9 cellular contexts compared by ENCODE assay signal in the genomic region with DNA sequence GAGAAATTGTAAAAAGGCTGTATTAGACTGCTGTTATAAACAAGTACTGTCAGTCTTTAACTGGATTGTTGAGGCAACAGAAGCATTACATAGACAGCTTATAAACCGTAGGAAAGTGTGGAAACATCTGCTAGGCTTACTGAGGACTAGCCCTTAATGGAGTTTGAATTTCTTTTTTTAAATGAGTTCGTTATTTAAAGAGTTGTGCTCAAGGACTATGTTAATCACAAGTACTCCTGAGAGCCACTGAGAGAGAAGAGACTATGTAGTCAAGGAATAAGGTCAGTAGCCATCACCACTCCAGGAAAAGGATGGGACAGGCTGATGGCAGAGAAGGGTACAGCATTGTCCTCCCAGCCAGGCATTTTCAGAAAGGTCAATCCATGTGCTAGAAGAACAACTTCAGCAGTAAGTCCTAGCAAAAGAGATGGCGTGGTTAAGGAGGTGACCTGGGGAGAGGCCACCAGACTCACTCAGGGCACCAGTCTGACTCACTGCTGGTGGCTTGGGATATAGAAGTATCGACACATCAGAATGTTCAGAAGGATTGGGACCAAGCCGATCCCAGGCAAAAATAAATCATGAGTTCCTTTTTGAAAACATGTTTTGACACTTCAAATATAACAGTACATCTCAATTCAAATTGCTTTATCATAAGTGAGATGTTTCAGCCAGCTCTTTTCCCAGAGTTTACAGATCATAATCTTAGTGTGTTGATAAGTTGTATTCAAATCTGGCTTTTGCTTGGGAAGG. TPM values are rescaled to one million over a fixed set of nuclear protein-coding genes. Genes with fewer than 3 reads are reported as not detected.
DNase-seq lines count a peak whose midpoint lies in the region; ATAC-seq and TF ChIP-seq lines count a peak whose summit lies in the region.
"Had no signal": no experiment of that assay in that cellular context is flagged by ENCODE, and none has a peak within 500 bp of the region (broad histone marks: within the 10 kb centered on the region; RNA-seq: fewer than 3 reads in every experiment).

No MANE protein-coding gene starts in this region.

- no peaks in the 10 kb centered on the region for H3K9me3 ChIP-seq in SK-N-MC (ENCODE audit: low read depth, low read length)
- no peaks in the 10 kb centered on the region for H3K9me3 ChIP-seq in esophagus squamous epithelium

- no peak overlapping the region for H3K27ac Mint-ChIP-seq in stimulated activated naive CD8-positive, alpha-beta T cell treated with anti-CD3 and anti-CD28 coated beads, Interleukin-15, amount 100 ng/mL, for 72 hours

- H3K9ac ChIP-seq in SK-N-MC (ENCODE audit: insufficient read length): no peak overlapping the region

- peak; percentile 46 for ATAC-seq in stimulated activated naive CD8-positive, alpha-beta T cell treated with anti-CD3 and anti-CD28 coated beads, Interleukin-15, amount 100 ng/mL, for 72 hours
- ATAC-seq in HG02840 (IDR thresholded peaks at IDR 0.05; ENCODE audit: low FRiP score, unreplicated experiment): no peak

- no peaks in the 10 kb centered on the region for H3K27me3 Mint-ChIP-seq in stimulated activated naive CD8-positive, alpha-beta T cell treated with anti-CD3 and anti-CD28 coated beads, Interleukin-15, amount 100 ng/mL, for 72 hours

- no peak for TF ChIP-seq POLR2A in esophagus squamous epithelium (IDR thresholded peaks at IDR 0.05)

- H3K27ac ChIP-seq in SK-N-MC: peak overlapping the region; percentile 80
- H3K27ac ChIP-seq in esophagus squamous epithelium: peak overlapping the region in 3 of 4 donors; percentile 20 to 71 (median 38)

- no peak overlapping the region for H3K4me3 Mint-ChIP-seq in stimulated activated naive CD8-positive, alpha-beta T cell treated with anti-CD3 and anti-CD28 coated beads, Interleukin-15, amount 100 ng/mL, for 72 hours

- intact Hi-C loops in esophagus squamous epithelium (cut with DNase I): no loop called here

- H3K36me3 ChIP-seq in SK-N-MC (ENCODE audit: insufficient read depth, low read length): peaks cover 42% of the 10 kb centered on the region
- H3K36me3 ChIP-seq in esophagus squamous epithelium: peaks cover 17 to 42% (median 27%) of the 10 kb centered on the region in 3 donors

- H3K4me1 Mint-ChIP-seq in stimulated activated naive CD8-positive, alpha-beta T cell treated with anti-CD3 and anti-CD28 coated beads, Interleukin-15, amount 100 ng/mL, for 72 hours: peaks cover 57% of the 10 kb centered on the region

- 28 to 29% methylated on average over 5 of the region's 5 CpGs for WGBS in esophagus squamous epithelium, 2 donors

- peak; percentile 48 for DNase-seq in stimulated activated CD4-positive, alpha-beta T cell treated with anti-CD3 and anti-CD28 coated beads, Interleukin-15, amount 100 ng/mL, for 24 hours
- DNase-seq in stimulated activated CD4-positive, alpha-beta T cell treated with anti-CD3 and anti-CD28 coated beads, Interleukin-1b, Interleukin-23, amount 100 ng/mL, for 48 hours: no peak
- DNase-seq in SK-N-MC (ENCODE audit: low read depth, low spot score) (no peak), esophagus squamous epithelium (lab: John Stamatoyannopoulos, UW) (no peak), COLO668 (lab: John Stamatoyannopoulos, UW; ENCODE audit: unreplicated experiment) (no peak), NOMO-1 treated with DMSO at 0.1 percent for 48 hours (lab: John Stamatoyannopoulos, UW; ENCODE audit: unreplicated experiment) (no peak)
- DNase-seq in stimulated activated naive CD8-positive, alpha-beta T cell treated with anti-CD3 and anti-CD28 coated beads, Interleukin-15, amount 100 ng/mL, for 72 hours: no peak
- DNase-seq: activated CD4-positive, alpha-beta T cell treated with anti-CD3 and anti-CD28 coated beads for 1 hour had no signal

- H3K27me3 ChIP-seq in esophagus squamous epithelium: no peaks in the 10 kb centered on the region

- H3K4me3 ChIP-seq in SK-N-MC (no peak overlapping the region), esophagus squamous epithelium (no peak overlapping the region)

- peaks cover 10 to 57% (median 14%) of the 10 kb centered on the region in 3 donors for H3K4me1 ChIP-seq in esophagus squamous epithelium

- no peak for TF ChIP-seq CTCF in esophagus squamous epithelium (IDR thresholded peaks at IDR 0.05)

- no peaks in the 10 kb centered on the region for H3K9me3 Mint-ChIP-seq in stimulated activated naive CD8-positive, alpha-beta T cell treated with anti-CD3 and anti-CD28 coated beads, Interleukin-15, amount 100 ng/mL, for 72 hours

RNA-seq across cellular contexts. Expression of a gene that starts 6.4 kb away (rescaled TPM):
- 1,000 to 10,000 TPM in 3 of 4 donors, 100 to 1,000 TPM in 1; 520 to 3,256 (median 2,293) TPM for total RNA-seq in esophagus squamous epithelium

RNA-seq across cellular contexts. Expression of a gene that starts 22.4 kb away (rescaled TPM):
- 10 to 100 TPM; 11.2 to 28.7 (median 16.8) TPM for total RNA-seq in esophagus squamous epithelium
